8 cellular contexts compared by ENCODE assay signal in genomic region chr15:65400760-65401606, GRCh38. TPM values are rescaled to one million over a fixed set of nuclear protein-coding genes. Genes with fewer than 3 reads are reported as not detected.
A peak's percentile ranks its signal among the peaks of the same experiment; 100 is the strongest.
DNase-seq lines count a peak whose midpoint lies in the region; ATAC-seq lines count a peak whose summit lies in the region.

No MANE protein-coding gene starts in this region.

- in situ Hi-C loops in T47D (cut with HindIII; ENCODE audit: low pct_unique_long_range_greater_than_20kb, low sequenced_read_pairs), result no loop called here

- intact Hi-C loops in Right ventricle myocardium inferior (cut with DNase I), result loop anchor here (5.0 kb wide), 1 partner anchor 84 kb away; no protein-coding TSS in a partner anchor
- intact Hi-C loops in cardiac septum (cut with DNase I), result no loop called here

- ATAC-seq in Right ventricle myocardium inferior (peak; percentile 82), T-helper 17 cell (peak; percentile 61), HG02870 (IDR thresholded peaks at IDR 0.05; ENCODE audit: unreplicated experiment) (no peak)

- peak; percentile 79 for DNase-seq in Right ventricle myocardium inferior (ENCODE audit: missing footprints)
- no peak for DNase-seq in cardiac septum (ENCODE audit: low spot score)
- peak; percentile 67 for DNase-seq in NCI-H2029 treated with DMSO at 0.1 percent for 48 hours (lab: John Stamatoyannopoulos, UW)
- peak in 2 of 3 donors; percentile 22 to 26 for DNase-seq in T-helper 17 cell
- DNase-seq in T47D (ENCODE audit: low read depth in 1 of 2, low spot score in 1 of 2), result peak; percentile 78 to 92
- peak; percentile 92 for DNase-seq in islet precursor cell
- peak; percentile 60 to 64 for DNase-seq in stimulated activated CD4-positive, alpha-beta T cell treated with anti-CD3 and anti-CD28 coated beads, Interleukin-2, amount 100 ng/mL, for 24 hours

- no peaks in the 10 kb centered on the region for H3K9me3 ChIP-seq in T-helper 17 cell (ENCODE audit: control insufficient read depth, low read length, poor library complexity, severe bottlenecking)

- H3K4me1 Mint-ChIP-seq in T-helper 17 cell, result peaks cover 8% of the 10 kb centered on the region

- peaks cover 70% of the 10 kb centered on the region for H3K27me3 Mint-ChIP-seq in T-helper 17 cell

- peaks cover 4% of the 10 kb centered on the region for H3K36me3 Mint-ChIP-seq in T-helper 17 cell (ENCODE audit: low read depth)

- H3K4me3 Mint-ChIP-seq in T-helper 17 cell, result no peak overlapping the region

- no peak overlapping the region for H3K27ac Mint-ChIP-seq in T-helper 17 cell

RNA-seq across cellular contexts. Expression of gene IGDCC4, which starts 21.8 kb away (rescaled TPM):
- total RNA-seq in Right ventricle myocardium inferior (3.7 TPM), cardiac septum (0.92 TPM), T-helper 17 cell (under 1 TPM; 0.07 to 0.10 TPM)

RNA-seq across cellular contexts. Expression of gene IGDCC3, which starts 23.2 kb away (rescaled TPM):
- 0.43 TPM for total RNA-seq in Right ventricle myocardium inferior
- not detected for total RNA-seq in cardiac septum
- not detected for total RNA-seq in T-helper 17 cell
